In genomic region chr10:119734396-119735332, GRCh38 we compare ENCODE assay signal across 11 cellular contexts. TPM values are rescaled to one million over a fixed set of nuclear protein-coding genes. Genes with fewer than 3 reads are reported as not detected.
DNase-seq lines count a peak whose midpoint lies in the region; ATAC-seq, FAIRE-seq and TF ChIP-seq lines count a peak whose summit lies in the region.
"Had no signal": no experiment of that assay in that cellular context is flagged by ENCODE, and none has a peak within 500 bp of the region (broad histone marks: within the 10 kb centered on the region; RNA-seq: fewer than 3 reads in every experiment).

No MANE protein-coding gene starts in this region.

- H3K36me3 Mint-ChIP-seq in CD4-positive, CD25-positive, alpha-beta regulatory T cell = no peaks in the 10 kb centered on the region
- H3K36me3 Mint-ChIP-seq in natural killer cell treated with Interleukin-12 subunit alpha and Interleukin-12 subunit beta and Interleukin-15 and Interleukin-18, amount 100 ng/mL, for 72 hours = no peaks in the 10 kb centered on the region

- ATAC-seq in CD4-positive, CD25-positive, alpha-beta regulatory T cell (ENCODE audit: low read depth in 2 of 2) = peak; percentile 58 to 64
- no peak for ATAC-seq in natural killer cell treated with Interleukin-12 subunit alpha and Interleukin-12 subunit beta and Interleukin-15 and Interleukin-18, amount 100 ng/mL, for 72 hours

- peak; percentile 19 for FAIRE-seq in kidney (lab: Jason Lieb, UNC)

- peaks cover 26 to 82% (median 54%) of the 10 kb centered on the region in 4 donors for H3K4me1 Mint-ChIP-seq in CD4-positive, CD25-positive, alpha-beta regulatory T cell
- H3K4me1 Mint-ChIP-seq in natural killer cell treated with Interleukin-12 subunit alpha and Interleukin-12 subunit beta and Interleukin-15 and Interleukin-18, amount 100 ng/mL, for 72 hours (ENCODE audit: low read depth in 2 of 2) = peaks cover 14 to 16% of the 10 kb centered on the region in 2 donors

- no peaks in the 10 kb centered on the region for H3K36me3 ChIP-seq in CD4-positive, CD25-positive, alpha-beta regulatory T cell (ENCODE audit: control insufficient read depth, insufficient read depth, low read length)
- no peaks in the 10 kb centered on the region for H3K36me3 ChIP-seq in kidney (ENCODE audit: control insufficient read depth in 1 of 2, insufficient read depth in 2 of 2, low read length in 2 of 2)
- H3K36me3 ChIP-seq: upper lobe of left lung had no signal

- no peaks in the 10 kb centered on the region for H3K9me3 ChIP-seq in CD4-positive, CD25-positive, alpha-beta regulatory T cell (ENCODE audit: control insufficient read depth in 2 of 2, low read length in 2 of 2)
- no peaks in the 10 kb centered on the region for H3K9me3 ChIP-seq in kidney (ENCODE audit: control insufficient read depth in 1 of 2, low read length in 2 of 2)
- H3K9me3 ChIP-seq: upper lobe of left lung had no signal

- DNase-seq in CD4-positive, CD25-positive, alpha-beta regulatory T cell = peak in 1 of 3 donors; percentile 19
- DNase-seq in HS-5 (ENCODE audit: low read depth) (peak; percentile 37), amniotic epithelial cell (ENCODE audit: low read depth) (peak; percentile 58), kidney (no peak), globus pallidus (ENCODE audit: low spot score) (no peak), head of caudate nucleus (no peak), medulla oblongata (ENCODE audit: extremely low spot score) (no peak)
- DNase-seq in natural killer cell treated with Interleukin-12 subunit alpha and Interleukin-12 subunit beta and Interleukin-15 and Interleukin-18, amount 100 ng/mL, for 72 hours (ENCODE audit: low spot score) = no peak
- DNase-seq: activated effector memory CD4-positive, alpha-beta T cell treated with Interleukin-2 at 50 U/mL for 16 hours; MV-4-11; upper lobe of left lung had no signal

- H3K27ac ChIP-seq in CD4-positive, CD25-positive, alpha-beta regulatory T cell (ENCODE audit: insufficient read depth, low read length, poor library complexity, severe bottlenecking) = no peak overlapping the region
- no peak overlapping the region for H3K27ac ChIP-seq in kidney (ENCODE audit: low read depth in 2 of 2, low read length in 2 of 2)
- H3K27ac ChIP-seq: upper lobe of left lung had no signal

- no peaks in the 10 kb centered on the region for H3K27me3 Mint-ChIP-seq in CD4-positive, CD25-positive, alpha-beta regulatory T cell
- H3K27me3 Mint-ChIP-seq in natural killer cell treated with Interleukin-12 subunit alpha and Interleukin-12 subunit beta and Interleukin-15 and Interleukin-18, amount 100 ng/mL, for 72 hours = no peaks in the 10 kb centered on the region

- intact Hi-C loops in kidney (cut with DNase I) = no loop called here
- intact Hi-C loops in head of caudate nucleus (cut with DNase I) = no loop called here

- no peak overlapping the region for H3K4me3 ChIP-seq in CD4-positive, CD25-positive, alpha-beta regulatory T cell (ENCODE audit: low read depth, low read length)
- H3K4me3 ChIP-seq in kidney (ENCODE audit: low read length in 2 of 2) = no peak overlapping the region
- H3K4me3 ChIP-seq: upper lobe of left lung had no signal

- H3K27ac Mint-ChIP-seq in CD4-positive, CD25-positive, alpha-beta regulatory T cell = no peak overlapping the region
- H3K27ac Mint-ChIP-seq in natural killer cell treated with Interleukin-12 subunit alpha and Interleukin-12 subunit beta and Interleukin-15 and Interleukin-18, amount 100 ng/mL, for 72 hours = no peak overlapping the region

- peaks cover 0 to 1% (median 0%) of the 10 kb centered on the region in 7 donors for H3K9me3 Mint-ChIP-seq in CD4-positive, CD25-positive, alpha-beta regulatory T cell
- H3K9me3 Mint-ChIP-seq in natural killer cell treated with Interleukin-12 subunit alpha and Interleukin-12 subunit beta and Interleukin-15 and Interleukin-18, amount 100 ng/mL, for 72 hours = no peaks in the 10 kb centered on the region

- H3K4me1 ChIP-seq in CD4-positive, CD25-positive, alpha-beta regulatory T cell (ENCODE audit: control insufficient read depth, insufficient read depth, low read length, poor library complexity, severe bottlenecking) = peaks cover 30% of the 10 kb centered on the region
- H3K4me1 ChIP-seq in kidney (ENCODE audit: control insufficient read depth in 1 of 2, insufficient read depth in 1 of 2, low read depth in 1 of 2, low read length in 2 of 2) = no peaks in the 10 kb centered on the region

- no peak overlapping the region for H3K9ac ChIP-seq in kidney (ENCODE audit: low read length in 2 of 2)

- peak overlapping the region in 1 of 4 donors; percentile 3 for H3K4me3 Mint-ChIP-seq in CD4-positive, CD25-positive, alpha-beta regulatory T cell
- no peak overlapping the region for H3K4me3 Mint-ChIP-seq in natural killer cell treated with Interleukin-12 subunit alpha and Interleukin-12 subunit beta and Interleukin-15 and Interleukin-18, amount 100 ng/mL, for 72 hours

- TF ChIP-seq CTCF in kidney (IDR thresholded peaks at IDR 0.05; ENCODE audit: borderline replicate concordance, extremely low read depth, insufficient read depth) = no peak

- no peaks in the 10 kb centered on the region for H3K27me3 ChIP-seq in CD4-positive, CD25-positive, alpha-beta regulatory T cell (ENCODE audit: control insufficient read depth, insufficient read depth, low read length)
- H3K27me3 ChIP-seq: upper lobe of left lung had no signal

RNA-seq across cellular contexts. Expression of gene INPP5F, which starts 8.8 kb away (rescaled TPM):
- 22.1 TPM for total RNA-seq in CD4-positive, CD25-positive, alpha-beta regulatory T cell
- 10 to 100 TPM; 10.4 to 14.3 (median 10.9) TPM for polyA plus RNA-seq in CD4-positive, CD25-positive, alpha-beta regulatory T cell
- 17.5 TPM for total RNA-seq in kidney
- polyA plus RNA-seq in kidney (ENCODE audit: insufficient read depth, low read depth, low replicate concordance) = 16.4 TPM
- 10 to 100 TPM in 1 of 2 donors, 1 to 10 TPM in 1; 6.7 to 15.4 TPM for total RNA-seq in natural killer cell treated with Interleukin-12 subunit alpha and Interleukin-12 subunit beta and Interleukin-15 and Interleukin-18, amount 100 ng/mL, for 72 hours

Comparison
In these comparisons a context has a peak if more than half of its experiments do, and no peak if none do; other contexts are left out.
1. ATAC-seq: peak in CD4-positive, CD25-positive, alpha-beta regulatory T cell (2 of 2); none in natural killer cell treated with Interleukin-12 subunit alpha and Interleukin-12 subunit beta and Interleukin-15 and Interleukin-18, amount 100 ng/mL, for 72 hours (0 of 2).
2. DNase-seq: peak in HS-5 (single experiment) and amniotic epithelial cell (single experiment); none in kidney (single experiment), natural killer cell treated with Interleukin-12 subunit alpha and Interleukin-12 subunit beta and Interleukin-15 and Interleukin-18, amount 100 ng/mL, for 72 hours (single experiment), globus pallidus (single experiment), head of caudate nucleus (0 of 42) and medulla oblongata (single experiment).